Comparison of ENCODE assay signal across 10 cellular contexts in the genomic region with DNA sequence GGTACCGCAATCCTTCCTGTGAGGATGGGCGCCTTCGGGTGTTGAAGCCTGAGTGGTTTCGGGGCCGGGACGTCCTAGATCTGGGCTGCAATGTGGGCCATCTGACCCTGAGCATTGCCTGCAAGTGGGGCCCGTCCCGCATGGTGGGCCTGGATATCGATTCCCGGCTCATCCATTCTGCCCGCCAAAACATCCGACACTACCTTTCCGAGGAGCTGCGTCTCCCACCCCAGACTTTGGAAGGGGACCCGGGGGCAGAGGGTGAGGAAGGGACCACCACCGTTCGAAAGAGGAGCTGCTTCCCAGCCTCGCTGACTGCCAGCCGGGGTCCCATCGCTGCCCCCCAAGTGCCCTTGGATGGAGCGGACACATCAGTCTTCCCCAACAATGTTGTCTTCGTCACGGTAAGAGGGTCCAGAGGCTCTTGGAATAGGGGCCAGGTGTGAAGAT. TPM values are rescaled to one million over a fixed set of nuclear protein-coding genes. Genes with fewer than 3 reads are reported as not detected.
A peak's percentile ranks its signal among the peaks of the same experiment; 100 is the strongest.
DNase-seq lines count a peak whose midpoint lies in the region; TF ChIP-seq lines count a peak whose summit lies in the region.
"Had no signal": no experiment of that assay in that cellular context is flagged by ENCODE, and none has a peak within 500 bp of the region (broad histone marks: within the 10 kb centered on the region; RNA-seq: fewer than 3 reads in every experiment).

No MANE protein-coding gene starts in this region.

- H3K79me2 ChIP-seq in mesendoderm (ENCODE audit: control insufficient read depth, insufficient read depth, low read length), result peaks cover 48% of the 10 kb centered on the region

- H3K9ac ChIP-seq in adipocyte (ENCODE audit: low read length) (peak overlapping the region; percentile 95), mesendoderm (ENCODE audit: low read length) (peak overlapping the region; percentile 80)

- H3K27ac Mint-ChIP-seq in activated naive CD4-positive, alpha-beta T cell treated with anti-CD3 and anti-CD28 coated beads, Interleukin-2, amount 10 ng/mL, durations not matched to agents 7 days and 5 days, result peak overlapping the region; percentile 94
- peak overlapping the region; percentile 72 for H3K27ac Mint-ChIP-seq in type B pancreatic cell

- no peak for DNase-seq in activated naive CD4-positive, alpha-beta T cell treated with anti-CD3 and anti-CD28 coated beads, Interleukin-2, amount 10 ng/mL, durations not matched to agents 7 days and 5 days
- DNase-seq in activated naive CD4-positive, alpha-beta T cell (lab: John Stamatoyannopoulos, UW), result no peak
- DNase-seq in adipocyte (ENCODE audit: low read depth), result no peak
- DNase-seq in mesendoderm, result no peak
- no peak for DNase-seq in type B pancreatic cell (ENCODE audit: extremely low spot score, unreplicated experiment)
- no peak for DNase-seq in activated effector memory CD4-positive, alpha-beta T cell treated with anti-CD3 and anti-CD28 coated beads, Interleukin-2, amount 50 U/mL, for 16 hours
- no peak for DNase-seq in NCI-H345 treated with DMSO at 0.1 percent for 48 hours (lab: John Stamatoyannopoulos, UW; ENCODE audit: unreplicated experiment)
- DNase-seq in CD1c-positive myeloid dendritic cell (ENCODE audit: extremely low spot score), result no peak
- DNase-seq: DMS53, NCI-H2029 treated with DMSO at 0.1 percent for 48 hours had no signal

- peaks cover 30% of the 10 kb centered on the region for H3K36me3 ChIP-seq in adipocyte (ENCODE audit: control insufficient read depth, insufficient read depth, low read length, severe bottlenecking)
- H3K36me3 ChIP-seq in mesendoderm (ENCODE audit: control insufficient read depth, insufficient read depth, low read length), result peaks cover 5% of the 10 kb centered on the region

- H3K27me3 Mint-ChIP-seq in activated naive CD4-positive, alpha-beta T cell treated with anti-CD3 and anti-CD28 coated beads, Interleukin-2, amount 10 ng/mL, durations not matched to agents 7 days and 5 days, result peaks cover 23% of the 10 kb centered on the region
- H3K27me3 Mint-ChIP-seq in type B pancreatic cell, result peaks cover 17% of the 10 kb centered on the region

- H3K4me3 ChIP-seq in adipocyte (ENCODE audit: low read length) (peak overlapping the region; percentile 98), mesendoderm (ENCODE audit: low read length) (no peak overlapping the region)

- no peak overlapping the region for H3K18ac ChIP-seq in mesendoderm (ENCODE audit: low read length)

- H3K9me3 Mint-ChIP-seq in activated naive CD4-positive, alpha-beta T cell treated with anti-CD3 and anti-CD28 coated beads, Interleukin-2, amount 10 ng/mL, durations not matched to agents 7 days and 5 days, result no peaks in the 10 kb centered on the region
- H3K9me3 Mint-ChIP-seq in type B pancreatic cell, result no peaks in the 10 kb centered on the region

- no peak for TF ChIP-seq CTCF in type B pancreatic cell (conservative IDR thresholded peaks at IDR 0.05)

- peaks cover 63% of the 10 kb centered on the region for H3K4me1 Mint-ChIP-seq in activated naive CD4-positive, alpha-beta T cell treated with anti-CD3 and anti-CD28 coated beads, Interleukin-2, amount 10 ng/mL, durations not matched to agents 7 days and 5 days
- peaks cover 35% of the 10 kb centered on the region for H3K4me1 Mint-ChIP-seq in type B pancreatic cell (ENCODE audit: unreplicated experiment)

- H3K4me3 Mint-ChIP-seq in activated naive CD4-positive, alpha-beta T cell treated with anti-CD3 and anti-CD28 coated beads, Interleukin-2, amount 10 ng/mL, durations not matched to agents 7 days and 5 days, result peak overlapping the region; percentile 61
- peak overlapping the region; percentile 90 for H3K4me3 Mint-ChIP-seq in type B pancreatic cell

- H2BK15ac ChIP-seq in mesendoderm (replicated peaks; ENCODE audit: low read depth), result no peak overlapping the region

- no peak overlapping the region for H3K27ac ChIP-seq in mesendoderm (ENCODE audit: low read depth, low read length)

- H3K27me3 ChIP-seq in adipocyte (replicated peaks; ENCODE audit: control insufficient read depth, insufficient read depth, low read length), result no peaks in the 10 kb centered on the region
- no peaks in the 10 kb centered on the region for H3K27me3 ChIP-seq in mesendoderm (ENCODE audit: insufficient read depth, low read length, poor library complexity)

- H2AK5ac ChIP-seq in mesendoderm (ENCODE audit: low read length), result no peak overlapping the region

- H3K4me2 ChIP-seq in mesendoderm (ENCODE audit: low read length), result peak overlapping the region; percentile 36

- WGBS in mesendoderm (ENCODE audit: extremely low coverage, insufficient coverage, low lambda C conversion rate), result no CpG with 5 or more reads among the region's 23 CpGs

- H3K56ac ChIP-seq in mesendoderm (ENCODE audit: low read length), result peak overlapping the region; percentile 90

- peaks cover 36% of the 10 kb centered on the region for H3K4me1 ChIP-seq in adipocyte (ENCODE audit: control insufficient read depth, insufficient read depth, low read length)
- peaks cover 12% of the 10 kb centered on the region for H3K4me1 ChIP-seq in mesendoderm (ENCODE audit: control insufficient read depth, low read depth, low read length)

- no peak overlapping the region for H2BK120ac ChIP-seq in mesendoderm (ENCODE audit: low read depth, low read length)

- peaks cover 30% of the 10 kb centered on the region for H3K79me1 ChIP-seq in mesendoderm (ENCODE audit: low read length)

- H3K9me3 ChIP-seq in adipocyte (ENCODE audit: control insufficient read depth, low read length), result no peaks in the 10 kb centered on the region

- no peak overlapping the region for H3K4ac ChIP-seq in mesendoderm (ENCODE audit: low read depth, low read length)

- H4K5ac ChIP-seq in mesendoderm (ENCODE audit: low read length), result no peak overlapping the region

- no peak overlapping the region for H2BK5ac ChIP-seq in mesendoderm (ENCODE audit: low read length)

- peaks cover 58% of the 10 kb centered on the region for H3K36me3 Mint-ChIP-seq in activated naive CD4-positive, alpha-beta T cell treated with anti-CD3 and anti-CD28 coated beads, Interleukin-2, amount 10 ng/mL, durations not matched to agents 7 days and 5 days
- peaks cover 23% of the 10 kb centered on the region for H3K36me3 Mint-ChIP-seq in type B pancreatic cell

- CTCF ChIA-PET in activated naive CD4-positive, alpha-beta T cell treated with anti-CD3 and anti-CD28 coated beads, Interleukin-2, amount 10 ng/mL, durations not matched to agents 7 days and 5 days (lab: Charles Lee), result no interaction called here

- H3K23ac ChIP-seq in mesendoderm (ENCODE audit: low read length), result no peak overlapping the region

- H4K8ac ChIP-seq in mesendoderm (ENCODE audit: low read depth, low read length), result no peak overlapping the region

RNA-seq across cellular contexts. Expression of gene MEPCE, which starts 1.7 kb away (rescaled TPM):
- 33.8 TPM for polyA plus RNA-seq in mesendoderm (2013, experiment 1 of 2)
- polyA plus RNA-seq in mesendoderm (2013, experiment 2 of 2), result 34.3 TPM
- total RNA-seq in type B pancreatic cell (ENCODE audit: low replicate concordance), result 27.5 and 36.6 TPM in 2 replicates

RNA-seq across cellular contexts. Expression of gene ZCWPW1, which starts 2.8 kb away (rescaled TPM):
- polyA plus RNA-seq in mesendoderm (2013, experiment 1 of 2), result 1.1 TPM
- polyA plus RNA-seq in mesendoderm (2013, experiment 2 of 2), result 0.95 TPM
- total RNA-seq in type B pancreatic cell (ENCODE audit: low replicate concordance), result 2.2 and 2.7 TPM in 2 replicates

RNA-seq across cellular contexts. Expression of gene PPP1R35, which starts 5.0 kb away (rescaled TPM):
- polyA plus RNA-seq in mesendoderm (2013, experiment 1 of 2), result 58.9 TPM
- 59.9 TPM for polyA plus RNA-seq in mesendoderm (2013, experiment 2 of 2)
- total RNA-seq in type B pancreatic cell (ENCODE audit: low replicate concordance), result 31.4 and 33.8 TPM in 2 replicates

RNA-seq across cellular contexts. Expression of gene SPACDR, which starts 32.7 kb away (rescaled TPM):
- polyA plus RNA-seq in mesendoderm (2013, experiment 1 of 2), result 0.10 TPM
- 0.08 TPM for polyA plus RNA-seq in mesendoderm (2013, experiment 2 of 2)
- 1.4 and 2.8 TPM in 2 replicates for total RNA-seq in type B pancreatic cell (ENCODE audit: low replicate concordance)

RNA-seq across cellular contexts. Expression of gene TSC22D4, which starts 47.7 kb away (rescaled TPM):
- 15.8 TPM for polyA plus RNA-seq in mesendoderm (2013, experiment 1 of 2)
- 16.1 TPM for polyA plus RNA-seq in mesendoderm (2013, experiment 2 of 2)
- total RNA-seq in type B pancreatic cell (ENCODE audit: low replicate concordance), result 45.3 and 57.6 TPM in 2 replicates
